Comparison of ENCODE assay signal across 11 cellular contexts in genomic region chr6:53313784-53314382, GRCh38. TPM values are rescaled to one million over a fixed set of nuclear protein-coding genes. Genes with fewer than 3 reads are reported as not detected.
A peak's percentile ranks its signal among the peaks of the same experiment; 100 is the strongest.
DNase-seq lines count a peak whose midpoint lies in the region; ATAC-seq, FAIRE-seq and TF ChIP-seq lines count a peak whose summit lies in the region.
"Had no signal": no experiment of that assay in that cellular context is flagged by ENCODE, and none has a peak within 500 bp of the region (broad histone marks: within the 10 kb centered on the region; RNA-seq: fewer than 3 reads in every experiment).

No MANE protein-coding gene starts in this region.

- no peaks in the 10 kb centered on the region for H3K9me3 Mint-ChIP-seq in activated T-helper 2 cell treated with anti-CD3 and anti-CD28 coated beads, Interferon-gamma antibody, Interleukin-2, Interleukin-4, amounts not matched to agents 10 μg/mL and 5 μg/mL and 100 μg/mL, durations not matched to agents 14 hours and 24 hours and 36 hours

- H3K79me2 ChIP-seq in HepG2 (ENCODE audit: insufficient read depth, low read length), result peaks cover 49% of the 10 kb centered on the region

- CTCF ChIA-PET in HepG2 (lab: Yijun Ruan, JAX; ENCODE audit: low intra/inter-chr PET ratio, low total read pairs), result no interaction called here

- H3K4me3 Mint-ChIP-seq in activated T-helper 2 cell treated with anti-CD3 and anti-CD28 coated beads, Interferon-gamma antibody, Interleukin-2, Interleukin-4, amounts not matched to agents 10 μg/mL and 5 μg/mL and 100 μg/mL, durations not matched to agents 14 hours and 24 hours and 36 hours (ENCODE audit: low read depth), result peak overlapping the region; percentile 38

- no peak overlapping the region for H3K27ac ChIP-seq in BLaER1
- no peak overlapping the region for H3K27ac ChIP-seq in HepG2 (ENCODE audit: extremely low read length, insufficient read depth, low read length)
- H3K27ac ChIP-seq in aorta (ENCODE audit: low read depth in 1 of 2, low read length in 2 of 2), result no peak overlapping the region

- no peak for TF ChIP-seq CTCF in HepG2 (CRISPR knock-in tag; IDR thresholded peaks at IDR 0.05)

- BruUV-seq in HepG2 (replicated peaks; lab: Mats Ljungman, UMichigan), result no TSS peak

- H3K4me1 ChIP-seq in BLaER1 (peaks cover 83% of the 10 kb centered on the region), HepG2 (ENCODE audit: insufficient read depth, low read length) (peaks cover 22% of the 10 kb centered on the region), aorta (ENCODE audit: control insufficient read depth in 1 of 2, insufficient read depth in 2 of 2, low read length in 2 of 2) (peaks cover 6 to 7% of the 10 kb centered on the region in 2 donors)

- POLR2A ChIA-PET in HepG2 (lab: Yijun Ruan, JAX), result no interaction called here

- H2AFZ ChIP-seq in HepG2 (ENCODE audit: low read length), result no peak overlapping the region

- H3K9ac ChIP-seq in BLaER1 (no peak overlapping the region), HepG2 (ENCODE audit: insufficient read depth, low read depth, low read length) (no peak overlapping the region)

- H3K27ac Mint-ChIP-seq in activated T-helper 2 cell treated with anti-CD3 and anti-CD28 coated beads, Interferon-gamma antibody, Interleukin-2, Interleukin-4, amounts not matched to agents 10 μg/mL and 5 μg/mL and 100 μg/mL, durations not matched to agents 14 hours and 24 hours and 36 hours, result peak overlapping the region; percentile 5

- intact Hi-C loops in activated T-helper 2 cell treated with anti-CD3 and anti-CD28 coated beads, Interferon-gamma antibody, Interleukin-2, Interleukin-4, amounts not matched to agents 10 μg/mL and 5 μg/mL and 100 μg/mL, durations not matched to agents 14 hours and 24 hours and 36 hours (cut with micrococcal nuclease), result loop anchor here (2.0 kb wide), 3 partner anchors 15 to 47 kb away; no protein-coding TSS in a partner anchor
- intact Hi-C loops in HepG2 (cut with micrococcal nuclease; ENCODE audit: unreplicated experiment) (no loop called here), aorta (cut with DNase I) (no loop called here)

- H4K20me1 ChIP-seq in BLaER1 (peaks cover 85% of the 10 kb centered on the region), HepG2 (ENCODE audit: insufficient read depth, low read length) (no peaks in the 10 kb centered on the region)

- peaks cover 12% of the 10 kb centered on the region; the same call in 1 of the 2 replicates for H3K36me3 ChIP-seq in BLaER1
- H3K36me3 ChIP-seq in HepG2 (replicated peaks in 1 of 2; ENCODE audit: control insufficient read depth in 1 of 2, insufficient read depth in 2 of 2, low read length in 2 of 2), result no peaks in the 10 kb centered on the region
- no peaks in the 10 kb centered on the region for H3K36me3 ChIP-seq in aorta (ENCODE audit: control insufficient read depth in 1 of 2, insufficient read depth in 2 of 2, low read length in 1 of 2)

- 92% methylated on average over 4 of the region's 4 CpGs for WGBS in HepG2 (ENCODE audit: low lambda C conversion rate)
- 32 to 50% methylated on average over 4 of the region's 4 CpGs for WGBS in aorta, 2 donors

- H3K4me1 Mint-ChIP-seq in activated T-helper 2 cell treated with anti-CD3 and anti-CD28 coated beads, Interferon-gamma antibody, Interleukin-2, Interleukin-4, amounts not matched to agents 10 μg/mL and 5 μg/mL and 100 μg/mL, durations not matched to agents 14 hours and 24 hours and 36 hours (ENCODE audit: low read depth), result peaks cover 79% of the 10 kb centered on the region

- H3K27me3 Mint-ChIP-seq in activated T-helper 2 cell treated with anti-CD3 and anti-CD28 coated beads, Interferon-gamma antibody, Interleukin-2, Interleukin-4, amounts not matched to agents 10 μg/mL and 5 μg/mL and 100 μg/mL, durations not matched to agents 14 hours and 24 hours and 36 hours (ENCODE audit: low read depth), result no peaks in the 10 kb centered on the region

- H3K36me3 Mint-ChIP-seq in activated T-helper 2 cell treated with anti-CD3 and anti-CD28 coated beads, Interferon-gamma antibody, Interleukin-2, Interleukin-4, amounts not matched to agents 10 μg/mL and 5 μg/mL and 100 μg/mL, durations not matched to agents 14 hours and 24 hours and 36 hours (ENCODE audit: low read depth), result peaks cover 24% of the 10 kb centered on the region

- no peak for TF ChIP-seq RAD21 in HepG2 (CRISPR knock-in tag; IDR thresholded peaks at IDR 0.05)

- no peak for TF ChIP-seq POLR2A in HepG2 (IDR thresholded peaks at IDR 0.05; ENCODE audit: insufficient read depth in 1 of 2, low read depth in 2 of 2, low read length in 2 of 2)

- H3K9me3 ChIP-seq in BLaER1, result no peaks in the 10 kb centered on the region
- no peaks in the 10 kb centered on the region for H3K9me3 ChIP-seq in HepG2 (ENCODE audit: low read length)
- H3K9me3 ChIP-seq in aorta (ENCODE audit: control insufficient read depth, low read length), result no peaks in the 10 kb centered on the region

- no peak overlapping the region for H3K4me3 ChIP-seq in BLaER1
- no peak overlapping the region for H3K4me3 ChIP-seq in HepG2 (replicated peaks in 1 of 3; ENCODE audit: insufficient read depth in 1 of 3, low read depth in 2 of 3, low read length in 3 of 3)
- H3K4me3 ChIP-seq in aorta (ENCODE audit: low read length in 2 of 2), result no peak overlapping the region

- no peak for ATAC-seq in HepG2
- ATAC-seq in GM19463 (IDR thresholded peaks at IDR 0.05; ENCODE audit: unreplicated experiment), result no peak
- ATAC-seq in aorta (ENCODE audit: low FRiP score), result no peak

- TF ChIP-seq EP300 in HepG2 (IDR thresholded peaks at IDR 0.05; ENCODE audit: low read depth in 2 of 2, low read length in 2 of 2) (no peak), HepG2 (CRISPR knock-in tag; IDR thresholded peaks at IDR 0.05; ENCODE audit: borderline replicate concordance) (no peak)

- H3K27me3 ChIP-seq in BLaER1 (no peaks in the 10 kb centered on the region), HepG2 (ENCODE audit: control insufficient read depth in 1 of 2, insufficient read depth in 2 of 2, low read length in 2 of 2) (no peaks in the 10 kb centered on the region), aorta (ENCODE audit: control insufficient read depth in 1 of 2, insufficient read depth in 2 of 2, low read length in 1 of 2) (no peaks in the 10 kb centered on the region)

- H3K4me2 ChIP-seq in BLaER1 (peak overlapping the region; percentile 5; the same call in 1 of the 2 replicates), HepG2 (ENCODE audit: low read depth, low read length) (no peak overlapping the region)

- in situ Hi-C loops in HepG2 (cut with HindIII; ENCODE audit: extremely low pct_ligation_motif_present, low pct_unique_long_range_greater_than_20kb), result no loop called here

- DNase-seq in HUDEP-2 (lab: John Stamatoyannopoulos, UW; ENCODE audit: unreplicated experiment in 76 of 76) (peak in 61 of 76 experiments; percentile 17 to 92 (median 71)), HepG2 (ENCODE audit: low spot score) (no peak), aorta (no peak), NCI-H2171 (lab: John Stamatoyannopoulos, UW) (no peak), SHP77 treated with DMSO at 0.1 percent for 48 hours (lab: John Stamatoyannopoulos, UW) (no peak)
- no peak for DNase-seq in activated T-helper 2 cell treated with anti-CD3 and anti-CD28 coated beads, Interferon-gamma antibody, Interleukin-2, Interleukin-4, amounts not matched to agents 10 μg/mL and 5 μg/mL and 100 μg/mL, durations not matched to agents 14 hours and 24 hours and 36 hours (ENCODE audit: low spot score)
- DNase-seq: activated T-cell treated with anti-CD3 and anti-CD28 coated beads, Interleukin-2, amount 50 U/mL, for 1 hour; COR-L47; NCI-H82 had no signal

- no peak for FAIRE-seq in HepG2 (lab: Jason Lieb, UNC)

TF ChIP-seq in HepG2, 621 proteins besides CTCF, POLR2A, EP300 and RAD21 (continues in another document):
- TF ChIP-seq ZNF331 (CRISPR knock-in tag; IDR thresholded peaks at IDR 0.05) (peak; percentile 95), NFE2L2 (IDR thresholded peaks at IDR 0.05; ENCODE audit: low read length) (peak; percentile 17; the same call in 1 of the 2 replicates)

RNA-seq across cellular contexts. Expression of gene ELOVL5, which starts 34.9 kb away (rescaled TPM):
- total RNA-seq in activated T-helper 2 cell treated with anti-CD3 and anti-CD28 coated beads, Interferon-gamma antibody, Interleukin-2, Interleukin-4, amounts not matched to agents 10 μg/mL and 5 μg/mL and 100 μg/mL, durations not matched to agents 14 hours and 24 hours and 36 hours, result 122 and 133 TPM in 2 replicates
- total RNA-seq in HepG2 (2016; rRNA removed; fragmentation: Illumina TruSeq; extraction: Trizol) (43.9 and 72.4 TPM in 2 replicates), aorta (10 to 100 TPM; 62.0 to 75.5 TPM)
- 13.9 and 14.9 TPM in 2 replicates for total RNA-seq in HepG2 (2016; cell fraction: cytosol; rRNA removed; fragmentation: Illumina TruSeq; extraction: Trizol; ENCODE audit: low read depth)
- 38.2 and 72.3 TPM in 2 replicates for total RNA-seq in HepG2 (2016; cell fraction: insoluble cytoplasmic fraction; rRNA removed; fragmentation: Illumina TruSeq; extraction: Trizol)
- total RNA-seq in HepG2 (2016; cell fraction: membrane; rRNA removed; fragmentation: Illumina TruSeq; extraction: Trizol), result 35.5 and 41.3 TPM in 2 replicates
- 100 and 107 TPM in 2 replicates for total RNA-seq in HepG2 (2016; cell fraction: nucleus; rRNA removed; fragmentation: Illumina TruSeq; extraction: Trizol)
- polyA plus RNA-seq in HepG2 (2011; rRNA removed) (50.1 and 51.9 TPM in 2 replicates), aorta (10 to 100 TPM; 22.8 to 30.0 TPM)
- polyA plus RNA-seq in HepG2 (2011; cell fraction: cytosol; rRNA removed), result 25.4 and 42.1 TPM in 2 replicates
- polyA plus RNA-seq in HepG2 (2011; cell fraction: nucleus; rRNA removed), result 43.1 and 55.3 TPM in 2 replicates
- polyA plus RNA-seq in HepG2 (2012), result 83.4 and 101 TPM in 2 replicates
- polyA plus RNA-seq in HepG2 (2016; cell fraction: cytosol; fragmentation: Illumina TruSeq; extraction: Trizol; ENCODE audit: low read depth), result 10.8 and 11.0 TPM in 2 replicates
- 47.3 and 49.0 TPM in 2 replicates for polyA plus RNA-seq in HepG2 (2016; cell fraction: insoluble cytoplasmic fraction; fragmentation: Illumina TruSeq; extraction: Trizol; ENCODE audit: low read depth)
- polyA plus RNA-seq in HepG2 (2016; cell fraction: membrane; fragmentation: Illumina TruSeq; extraction: Trizol; ENCODE audit: low read depth), result 27.9 and 31.0 TPM in 2 replicates
- 151 and 157 TPM in 2 replicates for polyA plus RNA-seq in HepG2 (2016; cell fraction: nucleus; fragmentation: Illumina TruSeq; extraction: Trizol; ENCODE audit: insufficient read depth, low read depth)
- 88.1 and 141 TPM in 2 replicates for polyA minus RNA-seq in HepG2 (2011; rRNA and poly(A)+ RNA removed; ENCODE audit: low replicate concordance)
- 50.1 and 59.2 TPM in 2 replicates for polyA minus RNA-seq in HepG2 (2011; cell fraction: cytosol; rRNA and poly(A)+ RNA removed)
- 54.8 and 92.7 TPM in 2 replicates for polyA minus RNA-seq in HepG2 (2011; cell fraction: nucleus; rRNA and poly(A)+ RNA removed)

Comparison
In these comparisons a context has a peak if more than half of its experiments do, and no peak if none do; other contexts are left out.
1. DNase-seq: peak in HUDEP-2 (61 of 76); none in activated T-helper 2 cell treated with anti-CD3 and anti-CD28 coated beads, Interferon-gamma antibody, Interleukin-2, Interleukin-4, amounts not matched to agents 10 μg/mL and 5 μg/mL and 100 μg/mL, durations not matched to agents 14 hours and 24 hours and 36 hours (single experiment), HepG2 (single experiment), aorta (0 of 2), NCI-H2171 (single experiment) and SHP77 treated with DMSO at 0.1 percent for 48 hours (single experiment).